In genomic region chr16:70737377-70738082, GRCh38 we compare ENCODE assay signal across 8 cellular contexts. TPM values are rescaled to one million over a fixed set of nuclear protein-coding genes. Genes with fewer than 3 reads are reported as not detected.
A peak's percentile ranks its signal among the peaks of the same experiment; 100 is the strongest.
DNase-seq lines count a peak whose midpoint lies in the region; ATAC-seq, FAIRE-seq and TF ChIP-seq lines count a peak whose summit lies in the region.

No MANE protein-coding gene starts in this region.

- in situ Hi-C loops in GM13976 (cut with MboI; ENCODE audit: low sequenced_read_pairs, unreplicated experiment): no loop called here
- in situ Hi-C loops in ACHN (cut with HindIII; ENCODE audit: low pct_ligation_motif_present, low pct_unique_long_range_greater_than_20kb, low sequenced_read_pairs): no loop called here

- no peaks in the 10 kb centered on the region for H3K36me3 ChIP-seq in SK-N-MC (ENCODE audit: insufficient read depth, low read length)
- no peaks in the 10 kb centered on the region for H3K36me3 ChIP-seq in kidney (ENCODE audit: control insufficient read depth in 1 of 2, insufficient read depth in 2 of 2, low read length in 2 of 2)

- intact Hi-C loops in kidney (cut with DNase I): no loop called here

- peak; percentile 91 for DNase-seq in GM13976 (ENCODE audit: low spot score)
- no peak for DNase-seq in SK-N-MC (ENCODE audit: low read depth, low spot score)
- DNase-seq in amniotic epithelial cell (ENCODE audit: low read depth): peak; percentile 88
- DNase-seq in kidney: no peak
- DNase-seq in stimulated activated CD8-positive, alpha-beta memory T cell treated with anti-CD3 and anti-CD28 coated beads, Interleukin-15, amount 100 ng/mL, for 24 hours (ENCODE audit: low read depth): peak; percentile 56
- DNase-seq in ACHN: no peak
- no peak for DNase-seq in HuH-7 (ENCODE audit: low spot score)

- H3K4me1 ChIP-seq in kidney (ENCODE audit: control insufficient read depth in 1 of 2, insufficient read depth in 1 of 2, low read depth in 1 of 2, low read length in 2 of 2): peaks cover 36 to 40% of the 10 kb centered on the region in 2 donors

- H3K4me3 ChIP-seq in SK-N-MC: no peak overlapping the region; the same call in 1 of the 2 replicates
- H3K4me3 ChIP-seq in kidney (ENCODE audit: low read length in 2 of 2): no peak overlapping the region

- TF ChIP-seq CTCF in GM13976 (IDR thresholded peaks at IDR 0.05; ENCODE audit: borderline replicate concordance, control extremely low read depth, extremely low read depth, insufficient read depth, missing control alignments): no peak
- TF ChIP-seq CTCF in kidney (IDR thresholded peaks at IDR 0.05; ENCODE audit: borderline replicate concordance, extremely low read depth, insufficient read depth): no peak

- no peak overlapping the region for H3K9ac ChIP-seq in SK-N-MC (ENCODE audit: insufficient read length)
- peak overlapping the region; percentile 36 to 83 for H3K9ac ChIP-seq in kidney (ENCODE audit: low read length in 2 of 2)

- FAIRE-seq in kidney (lab: Jason Lieb, UNC): no peak

- peak; percentile 86 for ATAC-seq in HG02763 (IDR thresholded peaks at IDR 0.05; ENCODE audit: unreplicated experiment)

- H3K9me3 ChIP-seq in SK-N-MC (ENCODE audit: low read depth, low read length) (no peaks in the 10 kb centered on the region), kidney (ENCODE audit: control insufficient read depth in 1 of 2, low read length in 2 of 2) (no peaks in the 10 kb centered on the region)

- H3K27ac ChIP-seq in SK-N-MC: peak overlapping the region; percentile 54
- H3K27ac ChIP-seq in kidney (ENCODE audit: low read depth in 2 of 2, low read length in 2 of 2): peak overlapping the region; percentile 77 to 91

RNA-seq across cellular contexts. Expression of gene MTSS2, which starts 51.7 kb away (rescaled TPM):
- 33.0 TPM for total RNA-seq in kidney
- 19.2 TPM for polyA plus RNA-seq in kidney (ENCODE audit: insufficient read depth, low read depth, low replicate concordance)

Comparison
In these comparisons a context has a peak if more than half of its experiments do, and no peak if none do; other contexts are left out.
1. DNase-seq: peak in GM13976 (single experiment), amniotic epithelial cell (single experiment) and stimulated activated CD8-positive, alpha-beta memory T cell treated with anti-CD3 and anti-CD28 coated beads, Interleukin-15, amount 100 ng/mL, for 24 hours (single experiment); none in SK-N-MC (single experiment), kidney (single experiment), ACHN (single experiment) and HuH-7 (single experiment).